In the genomic region with DNA sequence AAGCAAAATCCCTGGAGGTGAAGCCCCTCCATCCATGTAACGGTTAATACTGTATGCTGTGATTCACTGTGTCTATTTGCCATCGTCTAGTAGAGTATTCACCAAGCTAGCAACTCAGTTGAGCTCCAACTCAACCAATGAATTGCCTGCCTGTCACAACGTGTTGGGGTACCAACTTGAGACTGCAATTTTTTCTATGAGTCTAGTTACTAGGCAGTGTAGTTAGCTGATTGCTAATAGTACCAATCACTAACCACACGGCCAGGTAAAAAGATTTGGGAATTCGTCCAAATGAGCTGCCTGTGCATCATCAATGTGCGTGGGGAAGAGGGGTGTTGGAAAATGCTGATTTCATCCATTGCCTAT, we compare ENCODE assay signal across 1 cellular context.
TF ChIP-seq lines count a peak whose summit lies in the region.

No MANE protein-coding gene starts in this region.

TF ChIP-seq in GM23338, 12 proteins besides CTCF, POLR2A, EP300 and RAD21 (continued from another document):
- TF ChIP-seq ETS1 (IDR thresholded peaks at IDR 0.05) = no peak
- TF ChIP-seq CREB1 (CRISPR knock-in tag; IDR thresholded peaks at IDR 0.05; ENCODE audit: low read depth) = no peak
- no peak for TF ChIP-seq EZH2 (IDR thresholded peaks at IDR 0.05; ENCODE audit: low read depth, unreplicated experiment)
- no peak for TF ChIP-seq NANOG (IDR thresholded peaks at IDR 0.05; ENCODE audit: borderline replicate concordance)
- no peak for TF ChIP-seq EZH2phosphoT487 (IDR thresholded peaks at IDR 0.05; ENCODE audit: unreplicated experiment)
- no peak for TF ChIP-seq ZNF114 (CRISPR knock-in tag; IDR thresholded peaks at IDR 0.05)
- no peak for TF ChIP-seq ZNF331 (CRISPR knock-in tag; IDR thresholded peaks at IDR 0.05; ENCODE audit: low read depth)
- no peak for TF ChIP-seq STAT1 (IDR thresholded peaks at IDR 0.05; ENCODE audit: unreplicated experiment)
- TF ChIP-seq POLR2AphosphoS5 (IDR thresholded peaks at IDR 0.05; ENCODE audit: low read depth) = no peak
- no peak for TF ChIP-seq ZNF462 (CRISPR knock-in tag; IDR thresholded peaks at IDR 0.05)
- TF ChIP-seq JUNB (IDR thresholded peaks at IDR 0.05; ENCODE audit: unreplicated experiment) = no peak
